Comparison of ENCODE assay signal across 1 cellular context in genomic region chr3:196214783-196215441, GRCh38.
TF ChIP-seq lines count a peak whose summit lies in the region.

No MANE protein-coding gene starts in this region.

TF ChIP-seq in HepG2, 621 proteins besides CTCF, POLR2A, EP300 and RAD21 (continued from another document):
- no peak for TF ChIP-seq DZIP1 (CRISPR knock-in tag; IDR thresholded peaks at IDR 0.05)
- no peak for TF ChIP-seq ZNF7 (CRISPR knock-in tag; IDR thresholded peaks at IDR 0.05)
- peak; percentile 92 for TF ChIP-seq PITX1 (CRISPR knock-in tag; IDR thresholded peaks at IDR 0.05)
- peak; percentile 34; the same call in 1 of the 2 replicates for TF ChIP-seq ZNF460 (CRISPR knock-in tag; IDR thresholded peaks at IDR 0.05; ENCODE audit: borderline replicate concordance)
